42 cellular contexts compared by ENCODE assay signal in genomic region chr7:80532153-80532552, GRCh38. TPM values are rescaled to one million over a fixed set of nuclear protein-coding genes. Genes with fewer than 3 reads are reported as not detected.
"Had no signal": no experiment of that assay in that cellular context is flagged by ENCODE, and none has a peak within 500 bp of the region (broad histone marks: within the 10 kb centered on the region; RNA-seq: fewer than 3 reads in every experiment).

No MANE protein-coding gene starts in this region.

- DNase-seq: activated effector memory CD4-positive, alpha-beta T cell treated with anti-CD3 and anti-CD28 coated beads, Interleukin-2, amount 50 U/mL, for 16 hours; activated effector memory CD4-positive, alpha-beta T cell treated with Interleukin-2 at 50 U/mL for 16 hours; activated gamma-delta T cell; activated gamma-delta T cell treated with Interleukin-2 at 50 U/mL for 16 hours; activated naive CD4-positive, alpha-beta T cell; activated naive CD4-positive, alpha-beta T cell treated with anti-CD3 and anti-CD28 coated beads for 36 hours; activated naive CD4-positive, alpha-beta T cell treated with anti-CD3 and anti-CD28 coated beads, Interleukin-2, amount 10 ng/mL, durations not matched to agents 7 days and 5 days; activated naive CD4-positive, alpha-beta T cell treated with anti-CD3 and anti-CD28 coated beads, Interleukin-2, amount 50 U/mL, for 16 hours; activated naive CD4-positive, alpha-beta T cell treated with Interleukin-2 at 50 U/mL for 16 hours; activated naive CD8-positive, alpha-beta T cell treated with anti-CD3 and anti-CD28 coated beads for 36 hours; activated naive CD8-positive, alpha-beta T cell treated with anti-CD3 and anti-CD28 coated beads, Interleukin-2, amount 10 ng/mL, durations not matched to agents 7 days and 5 days; activated naive CD8-positive, alpha-beta T cell treated with anti-CD3 and anti-CD28 coated beads, Interleukin-2, amount 50 U/mL, for 24 hours; activated T-cell treated with anti-CD3 and anti-CD28 coated beads, Interleukin-2, amount 50 U/mL, for 1 hour; activated T-cell treated with anti-CD3 and anti-CD28 coated beads, Interleukin-2, amount 50 U/mL, for 24 hours; activated T-cell treated with anti-CD3 and anti-CD28 coated beads, Interleukin-2, amount 50 U/mL, for 4 hours; activated T-cell treated with anti-CD3 and anti-CD28 coated beads, Interleukin-2, amount 50 U/mL, for 48 hours; activated T-cell treated with anti-CD3 and anti-CD28 coated beads, Interleukin-2, amount 50 U/mL, for 72 hours; adrenal gland; amniotic stem cell; amygdala; anterior cingulate cortex; aorta; body of pancreas; brain microvascular endothelial cell; caudate nucleus; central memory CD4-positive, alpha-beta T cell; cerebellar nuclear complex had no signal

- H3K4me3 Mint-ChIP-seq: activated naive CD4-positive, alpha-beta T cell treated with anti-CD3 and anti-CD28 coated beads for 36 hours; activated naive CD4-positive, alpha-beta T cell treated with anti-CD3 and anti-CD28 coated beads, Interleukin-2, amount 10 ng/mL, durations not matched to agents 7 days and 5 days; activated naive CD4-positive, alpha-beta T cell treated with anti-CD3 and anti-CD28 coated beads, Interleukin-2, amount 50 U/mL, for 24 hours; activated naive CD8-positive, alpha-beta T cell; activated naive CD8-positive, alpha-beta T cell treated with anti-CD3 and anti-CD28 coated beads for 36 hours; activated naive CD8-positive, alpha-beta T cell treated with anti-CD3 and anti-CD28 coated beads, Interleukin-2, amount 10 ng/mL, durations not matched to agents 7 days and 5 days; activated naive CD8-positive, alpha-beta T cell treated with anti-CD3 and anti-CD28 coated beads, Interleukin-2, amount 50 U/mL, for 24 hours; activated T-cell treated with anti-CD3 and anti-CD28 coated beads, Interleukin-2, amount 50 U/mL, for 24 hours; activated T-cell treated with anti-CD3 and anti-CD28 coated beads, Interleukin-2, amount 50 U/mL, for 4 hours; activated T-cell treated with anti-CD3 and anti-CD28 coated beads, Interleukin-2, amount 50 U/mL, for 72 hours; activated T-helper 1 cell treated with anti-CD3 and anti-CD28 coated beads, Interleukin-12 subunit alpha, Interleukin-12 subunit beta, Interleukin-2, Interleukin-4 antibody, amounts not matched to agents 30 ng/mL and 10 ng/mL and 1 ng/mL, durations not matched to agents 14 hours and 24 hours and 36 hours; activated T-helper 17 cell treated with anti-CD3 and anti-CD28 coated beads, Interleukin-2, amount 50 U/mL, for 72 hours; brain; central memory CD8-positive, alpha-beta T cell had no signal

- H3K27me3 ChIP-seq: adrenal gland, ascending aorta, body of pancreas, brain microvascular endothelial cell, breast epithelium, cardiac muscle cell had no signal

- H3K27ac ChIP-seq: adrenal gland, ascending aorta, body of pancreas, brain microvascular endothelial cell, breast epithelium, cardiac muscle cell had no signal

- H3K27ac Mint-ChIP-seq: activated naive CD4-positive, alpha-beta T cell treated with anti-CD3 and anti-CD28 coated beads for 36 hours; activated naive CD4-positive, alpha-beta T cell treated with anti-CD3 and anti-CD28 coated beads, Interleukin-2, amount 10 ng/mL, durations not matched to agents 7 days and 5 days; activated naive CD4-positive, alpha-beta T cell treated with anti-CD3 and anti-CD28 coated beads, Interleukin-2, amount 50 U/mL, for 24 hours; activated naive CD4-positive, alpha-beta T cell treated with anti-CD3 and anti-CD28 coated beads, Interleukin-2, amount 50 U/mL, for 72 hours; activated naive CD8-positive, alpha-beta T cell; activated naive CD8-positive, alpha-beta T cell treated with anti-CD3 and anti-CD28 coated beads for 36 hours; activated naive CD8-positive, alpha-beta T cell treated with anti-CD3 and anti-CD28 coated beads, Interleukin-2, amount 50 U/mL, for 24 hours; activated T-cell treated with anti-CD3 and anti-CD28 coated beads, Interleukin-2, amount 50 U/mL, for 24 hours; activated T-cell treated with anti-CD3 and anti-CD28 coated beads, Interleukin-2, amount 50 U/mL, for 72 hours; activated T-helper 1 cell treated with anti-CD3 and anti-CD28 coated beads, Interleukin-12 subunit alpha, Interleukin-12 subunit beta, Interleukin-2, Interleukin-4 antibody, amounts not matched to agents 30 ng/mL and 10 ng/mL and 1 ng/mL, durations not matched to agents 14 hours and 24 hours and 36 hours; activated T-helper 17 cell treated with anti-CD3 and anti-CD28 coated beads, Interleukin-2, amount 50 U/mL, for 72 hours; activated T-helper 2 cell treated with anti-CD3 and anti-CD28 coated beads, Interferon-gamma antibody, Interleukin-2, Interleukin-4, amounts not matched to agents 10 μg/mL and 5 μg/mL and 100 μg/mL, durations not matched to agents 14 hours and 24 hours and 36 hours; brain had no signal

- H3K36me3 ChIP-seq: adrenal gland, ascending aorta, brain microvascular endothelial cell, breast epithelium, cardiac muscle cell had no signal

- H3K4me1 Mint-ChIP-seq: activated naive CD4-positive, alpha-beta T cell treated with anti-CD3 and anti-CD28 coated beads, Interleukin-2, amount 10 ng/mL, durations not matched to agents 7 days and 5 days; activated naive CD4-positive, alpha-beta T cell treated with anti-CD3 and anti-CD28 coated beads, Interleukin-2, amount 50 U/mL, for 24 hours; activated naive CD8-positive, alpha-beta T cell treated with anti-CD3 and anti-CD28 coated beads for 36 hours; activated naive CD8-positive, alpha-beta T cell treated with anti-CD3 and anti-CD28 coated beads, Interleukin-2, amount 10 ng/mL, durations not matched to agents 7 days and 5 days; activated naive CD8-positive, alpha-beta T cell treated with anti-CD3 and anti-CD28 coated beads, Interleukin-2, amount 50 U/mL, for 24 hours; activated T-helper 17 cell treated with anti-CD3 and anti-CD28 coated beads, Interleukin-2, amount 50 U/mL, for 72 hours; brain; central memory CD8-positive, alpha-beta T cell had no signal

- FAIRE-seq: astrocyte, bronchial epithelial cell had no signal

- H3K9me3 ChIP-seq: adrenal gland, ascending aorta, body of pancreas, breast epithelium had no signal

- H3K4me3 ChIP-seq: adrenal gland, ascending aorta, body of pancreas, breast epithelium, cardiac muscle cell had no signal

- H3K9me3 Mint-ChIP-seq: activated naive CD4-positive, alpha-beta T cell treated with anti-CD3 and anti-CD28 coated beads for 36 hours; activated naive CD4-positive, alpha-beta T cell treated with anti-CD3 and anti-CD28 coated beads, Interleukin-2, amount 10 ng/mL, durations not matched to agents 7 days and 5 days; activated naive CD4-positive, alpha-beta T cell treated with anti-CD3 and anti-CD28 coated beads, Interleukin-2, amount 50 U/mL, for 24 hours; activated naive CD8-positive, alpha-beta T cell treated with anti-CD3 and anti-CD28 coated beads for 36 hours; activated naive CD8-positive, alpha-beta T cell treated with anti-CD3 and anti-CD28 coated beads, Interleukin-2, amount 50 U/mL, for 24 hours; activated T-cell treated with anti-CD3 and anti-CD28 coated beads, Interleukin-2, amount 50 U/mL, for 24 hours; activated T-cell treated with anti-CD3 and anti-CD28 coated beads, Interleukin-2, amount 50 U/mL, for 4 hours; activated T-cell treated with anti-CD3 and anti-CD28 coated beads, Interleukin-2, amount 50 U/mL, for 72 hours; activated T-helper 1 cell treated with anti-CD3 and anti-CD28 coated beads, Interleukin-12 subunit alpha, Interleukin-12 subunit beta, Interleukin-2, Interleukin-4 antibody, amounts not matched to agents 30 ng/mL and 10 ng/mL and 1 ng/mL, durations not matched to agents 14 hours and 24 hours and 36 hours; activated T-helper 2 cell treated with anti-CD3 and anti-CD28 coated beads, Interferon-gamma antibody, Interleukin-2, Interleukin-4, amounts not matched to agents 10 μg/mL and 5 μg/mL and 100 μg/mL, durations not matched to agents 14 hours and 24 hours and 36 hours had no signal

- H3K36me3 Mint-ChIP-seq: activated naive CD4-positive, alpha-beta T cell treated with anti-CD3 and anti-CD28 coated beads, Interleukin-2, amount 10 ng/mL, durations not matched to agents 7 days and 5 days; activated naive CD4-positive, alpha-beta T cell treated with anti-CD3 and anti-CD28 coated beads, Interleukin-2, amount 50 U/mL, for 24 hours; activated naive CD4-positive, alpha-beta T cell treated with anti-CD3 and anti-CD28 coated beads, Interleukin-2, amount 50 U/mL, for 72 hours; activated naive CD8-positive, alpha-beta T cell; activated naive CD8-positive, alpha-beta T cell treated with anti-CD3 and anti-CD28 coated beads for 36 hours; activated naive CD8-positive, alpha-beta T cell treated with anti-CD3 and anti-CD28 coated beads, Interleukin-2, amount 10 ng/mL, durations not matched to agents 7 days and 5 days; brain had no signal

- ATAC-seq: activated naive CD4-positive, alpha-beta T cell treated with anti-CD3 and anti-CD28 coated beads, Interleukin-2, amount 50 U/mL, for 72 hours; activated naive CD8-positive, alpha-beta T cell treated with anti-CD3 and anti-CD28 coated beads, Interleukin-2, amount 50 U/mL, for 24 hours; activated T-cell treated with anti-CD3 and anti-CD28 coated beads, Interleukin-2, amount 50 U/mL, for 4 hours; activated T-cell treated with anti-CD3 and anti-CD28 coated beads, Interleukin-2, amount 50 U/mL, for 72 hours; activated T-helper 17 cell treated with anti-CD3 and anti-CD28 coated beads, Interleukin-2, amount 50 U/mL, for 72 hours; body of pancreas had no signal

- H3K27me3 Mint-ChIP-seq: activated naive CD4-positive, alpha-beta T cell treated with anti-CD3 and anti-CD28 coated beads, Interleukin-2, amount 50 U/mL, for 24 hours; activated naive CD8-positive, alpha-beta T cell; activated naive CD8-positive, alpha-beta T cell treated with anti-CD3 and anti-CD28 coated beads for 36 hours; activated naive CD8-positive, alpha-beta T cell treated with anti-CD3 and anti-CD28 coated beads, Interleukin-2, amount 10 ng/mL, durations not matched to agents 7 days and 5 days; activated naive CD8-positive, alpha-beta T cell treated with anti-CD3 and anti-CD28 coated beads, Interleukin-2, amount 50 U/mL, for 24 hours; activated T-cell treated with anti-CD3 and anti-CD28 coated beads, Interleukin-2, amount 50 U/mL, for 24 hours; activated T-helper 17 cell treated with anti-CD3 and anti-CD28 coated beads, Interleukin-2, amount 50 U/mL, for 72 hours; brain; central memory CD8-positive, alpha-beta T cell had no signal

- H3K4me1 ChIP-seq: adrenal gland, ascending aorta, body of pancreas, breast epithelium had no signal

RNA-seq across cellular contexts. Expression of gene GNAT3, which starts 20.3 kb away (rescaled TPM):
- total RNA-seq: activated naive CD4-positive, alpha-beta T cell treated with anti-CD3 and anti-CD28 coated beads for 36 hours; activated naive CD4-positive, alpha-beta T cell treated with anti-CD3 and anti-CD28 coated beads, Interleukin-2, amount 50 U/mL, for 72 hours; activated naive CD8-positive, alpha-beta T cell treated with anti-CD3 and anti-CD28 coated beads for 36 hours; activated naive CD8-positive, alpha-beta T cell treated with anti-CD3 and anti-CD28 coated beads, Interleukin-2, amount 10 ng/mL, durations not matched to agents 7 days and 5 days; activated T-cell treated with anti-CD3 and anti-CD28 coated beads, Interleukin-2, amount 50 U/mL, for 4 hours; activated T-cell treated with anti-CD3 and anti-CD28 coated beads, Interleukin-2, amount 50 U/mL, for 72 hours; activated T-helper 1 cell treated with anti-CD3 and anti-CD28 coated beads, Interleukin-12 subunit alpha, Interleukin-12 subunit beta, Interleukin-2, Interleukin-4 antibody, amounts not matched to agents 30 ng/mL and 10 ng/mL and 1 ng/mL, durations not matched to agents 14 hours and 24 hours and 36 hours; activated T-helper 17 cell treated with anti-CD3 and anti-CD28 coated beads, Interleukin-2, amount 50 U/mL, for 72 hours; activated T-helper 2 cell treated with anti-CD3 and anti-CD28 coated beads, Interferon-gamma antibody, Interleukin-2, Interleukin-4, amounts not matched to agents 10 μg/mL and 5 μg/mL and 100 μg/mL, durations not matched to agents 14 hours and 24 hours and 36 hours; adrenal gland; aorta; ascending aorta; astrocyte; breast epithelium; bronchial epithelial cell; cardiac muscle cell; cardiac septum; chondrocyte had no signal
- polyA plus RNA-seq: adrenal gland, cardiac muscle cell had no signal
